In genomic region chr15:30649952-30650929, GRCh38 we compare ENCODE assay signal across 8 cellular contexts. TPM values are rescaled to one million over a fixed set of nuclear protein-coding genes. Genes with fewer than 3 reads are reported as not detected.
DNase-seq lines count a peak whose midpoint lies in the region; ATAC-seq and TF ChIP-seq lines count a peak whose summit lies in the region.

No MANE protein-coding gene starts in this region.

- H3K4me3 Mint-ChIP-seq in T-helper 1 cell treated with Interleukin-12 subunit alpha and Interleukin-12 subunit beta and Interleukin-4 antibody, amounts not matched to agents 30 μg/mL and 1 μg/mL, for 36 hours = peak overlapping the region; percentile 33

- no peaks in the 10 kb centered on the region for H3K27me3 Mint-ChIP-seq in T-helper 1 cell treated with Interleukin-12 subunit alpha and Interleukin-12 subunit beta and Interleukin-4 antibody, amounts not matched to agents 30 μg/mL and 1 μg/mL, for 36 hours (ENCODE audit: low read depth)

- no peaks in the 10 kb centered on the region for H3K27me3 ChIP-seq in BLaER1
- no peaks in the 10 kb centered on the region for H3K27me3 ChIP-seq in stomach

- H3K9me3 ChIP-seq in BLaER1 (no peaks in the 10 kb centered on the region), stomach (no peaks in the 10 kb centered on the region)

- peak overlapping the region; percentile 56 for H3K27ac Mint-ChIP-seq in T-helper 1 cell treated with Interleukin-12 subunit alpha and Interleukin-12 subunit beta and Interleukin-4 antibody, amounts not matched to agents 30 μg/mL and 1 μg/mL, for 36 hours

- intact Hi-C loops in stomach (cut with DNase I; ENCODE audit: low total_unique reads) = no loop called here

- no peak for TF ChIP-seq CTCF in stomach (IDR thresholded peaks at IDR 0.05)
- no peak for TF ChIP-seq CTCF in coronary artery (IDR thresholded peaks at IDR 0.05)

- peaks cover 5% of the 10 kb centered on the region; the same call in 1 of the 2 replicates for H4K20me1 ChIP-seq in BLaER1

- peak overlapping the region; percentile 60 for H3K4me2 ChIP-seq in BLaER1

- H3K9me3 Mint-ChIP-seq in T-helper 1 cell treated with Interleukin-12 subunit alpha and Interleukin-12 subunit beta and Interleukin-4 antibody, amounts not matched to agents 30 μg/mL and 1 μg/mL, for 36 hours = no peaks in the 10 kb centered on the region

- H3K4me3 ChIP-seq in BLaER1 (no peak overlapping the region), stomach (no peak overlapping the region), coronary artery (no peak overlapping the region)

- H3K27ac ChIP-seq in BLaER1 (0 out of 2 replicates have a peak overlapping the region, but pooled peaks have one; percentile 5), stomach (no peak overlapping the region), coronary artery (no peak overlapping the region)

- no peak for TF ChIP-seq EP300 in stomach (IDR thresholded peaks at IDR 0.05)

- peak; percentile 13 for DNase-seq in GM19238 (ENCODE audit: insufficient read length, low spot score)
- no peak for DNase-seq in NCI-H1092 treated with DMSO at 0.1 percent for 48 hours (lab: John Stamatoyannopoulos, UW)
- DNase-seq in stomach = no peak
- DNase-seq in effector CD4-positive, alpha-beta T cell = no peak
- DNase-seq in coronary artery (ENCODE audit: low spot score) = no peak

- peaks cover 46% of the 10 kb centered on the region for H3K36me3 Mint-ChIP-seq in T-helper 1 cell treated with Interleukin-12 subunit alpha and Interleukin-12 subunit beta and Interleukin-4 antibody, amounts not matched to agents 30 μg/mL and 1 μg/mL, for 36 hours (ENCODE audit: low read depth)

- H3K4me1 ChIP-seq in BLaER1 = peaks cover 22% of the 10 kb centered on the region
- no peaks in the 10 kb centered on the region for H3K4me1 ChIP-seq in stomach

- peaks cover 38% of the 10 kb centered on the region for H3K4me1 Mint-ChIP-seq in T-helper 1 cell treated with Interleukin-12 subunit alpha and Interleukin-12 subunit beta and Interleukin-4 antibody, amounts not matched to agents 30 μg/mL and 1 μg/mL, for 36 hours (ENCODE audit: low read depth)

- H3K36me3 ChIP-seq in BLaER1 = peaks cover 62% of the 10 kb centered on the region
- no peaks in the 10 kb centered on the region for H3K36me3 ChIP-seq in stomach

- 84 to 91% (median 89%) methylated on average over 5 of the region's 5 CpGs for WGBS in stomach, 5 donors

- no peak for TF ChIP-seq POLR2A in stomach (IDR thresholded peaks at IDR 0.05)

- ATAC-seq in HG03066 (IDR thresholded peaks at IDR 0.05; ENCODE audit: low read depth, unreplicated experiment) = peak; percentile 72

- no peak overlapping the region for H3K9ac ChIP-seq in BLaER1

RNA-seq across cellular contexts. Expression of gene GOLGA8H, which starts 46.4 kb away (rescaled TPM):
- 1 to 10 TPM in 1 of 5 donors, under 1 TPM in 1, not detected in 3; 0.43 to 2.0 TPM for total RNA-seq in stomach
- polyA plus RNA-seq in stomach = under 1 TPM in 2 of 3 donors, not detected in 1; 0.13 to 0.25 TPM
